In the genomic region with DNA sequence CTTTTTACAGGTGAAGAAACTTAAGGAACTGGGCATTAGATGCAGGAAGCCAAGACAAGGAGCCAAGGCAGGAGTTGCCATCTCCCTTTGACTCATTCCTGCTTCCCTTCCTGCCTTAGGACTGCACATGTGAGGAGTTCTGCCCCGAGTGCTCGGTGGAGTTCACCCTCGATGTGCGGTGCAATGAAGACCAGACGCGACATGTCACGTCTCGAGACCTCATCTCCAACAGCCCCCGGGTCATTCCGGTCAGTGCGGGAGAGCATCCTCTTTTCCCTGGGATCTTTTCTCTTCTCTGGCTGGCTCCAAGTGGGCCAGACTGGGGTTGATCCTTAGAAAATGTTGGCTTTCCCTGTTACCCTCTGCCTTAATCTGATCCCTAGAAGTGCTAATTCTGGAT, we compare ENCODE assay signal across 17 cellular contexts.
"Had no signal": no experiment of that assay in that cellular context is flagged by ENCODE, and none has a peak within 500 bp of the region (broad histone marks: within the 10 kb centered on the region; RNA-seq: fewer than 3 reads in every experiment).

No MANE protein-coding gene starts in this region.

- H3K9me3 ChIP-seq: esophagus muscularis mucosa, gastrocnemius medialis, ovary, right atrium auricular region, thoracic aorta, transverse colon had no signal

- H3K4me3 ChIP-seq: esophagus muscularis mucosa, gastrocnemius medialis, ovary, right atrium auricular region, thoracic aorta, transverse colon had no signal

- ATAC-seq: effector memory CD8-positive, alpha-beta T cell; gastrocnemius medialis; left colon; naive thymus-derived CD4-positive, alpha-beta T cell; stimulated activated memory B cell treated with anti-CD40 and anti-IgM and Interleukin-4, amounts not matched to agents 10 μg/mL and 1 μg/mL and 100 μg/mL, for 72 hours had no signal

- H3K27me3 ChIP-seq: esophagus muscularis mucosa, gastrocnemius medialis, ovary, right atrium auricular region, transverse colon had no signal

- DNase-seq: effector memory CD8-positive, alpha-beta T cell; gastrocnemius medialis; immature natural killer cell; kidney; left colon; nephron progenitor cell; nucleus accumbens; ovary; small intestine; stimulated activated CD4-positive, alpha-beta T cell treated with anti-CD3 and anti-CD28 coated beads, Interleukin-4, amount 100 ng/mL, for 1 hour; transverse colon had no signal

- H3K36me3 ChIP-seq: ovary had no signal

- H3K27ac ChIP-seq: epithelial cell of prostate, esophagus muscularis mucosa, gastrocnemius medialis, ovary, right atrium auricular region, thoracic aorta, transverse colon had no signal
